1 cellular context compared by ENCODE assay signal in the genomic region with DNA sequence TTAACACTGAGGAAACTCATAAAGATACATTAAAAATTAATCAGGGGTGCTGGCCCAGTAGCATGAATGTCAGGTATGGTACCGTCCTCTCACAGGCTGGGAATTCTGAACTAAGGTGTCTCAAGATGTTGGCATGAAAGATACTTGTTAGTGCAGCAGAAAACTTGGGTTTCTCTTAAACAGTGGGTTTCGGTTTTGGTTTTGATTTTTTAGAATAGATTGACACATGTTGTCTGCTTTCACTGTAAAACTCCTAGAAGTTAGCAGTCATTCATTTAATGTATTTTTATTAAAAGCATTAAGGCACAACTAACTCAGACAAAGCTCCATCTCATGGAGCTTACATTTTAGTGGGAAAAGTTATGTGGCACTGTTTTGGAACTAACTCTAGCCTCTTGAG.
TF ChIP-seq lines count a peak whose summit lies in the region.

No MANE protein-coding gene starts in this region.

TF ChIP-seq in HepG2, 621 proteins besides CTCF, POLR2A, EP300 and RAD21 (continued from another document):
- TF ChIP-seq MLX (CRISPR knock-in tag; IDR thresholded peaks at IDR 0.05) (no peak), POLR2G (IDR thresholded peaks at IDR 0.05; ENCODE audit: low read depth, low read length) (no peak), HMG20B (CRISPR knock-in tag; conservative IDR thresholded peaks at IDR 0.05) (no peak), ZNF264 (CRISPR knock-in tag; IDR thresholded peaks at IDR 0.05) (no peak), CHD4 (IDR thresholded peaks at IDR 0.05; ENCODE audit: borderline replicate concordance, low read length) (no peak), ZNF589 (CRISPR knock-in tag; conservative IDR thresholded peaks at IDR 0.05) (no peak), ZNF773 (CRISPR knock-in tag; IDR thresholded peaks at IDR 0.05; ENCODE audit: borderline replicate concordance) (no peak), ZNF687 (CRISPR knock-in tag; IDR thresholded peaks at IDR 0.05) (no peak), TOE1 (CRISPR knock-in tag; IDR thresholded peaks at IDR 0.05) (no peak), RBFOX2 (IDR thresholded peaks at IDR 0.05; ENCODE audit: low read depth, low read length) (no peak), ZNF782 (CRISPR knock-in tag; IDR thresholded peaks at IDR 0.05; ENCODE audit: borderline replicate concordance) (no peak), ZNF878 (CRISPR knock-in tag; IDR thresholded peaks at IDR 0.05) (no peak), MTA1 (CRISPR knock-in tag; IDR thresholded peaks at IDR 0.05; ENCODE audit: borderline replicate concordance) (no peak)
- TF ChIP-seq, protein P1, sequence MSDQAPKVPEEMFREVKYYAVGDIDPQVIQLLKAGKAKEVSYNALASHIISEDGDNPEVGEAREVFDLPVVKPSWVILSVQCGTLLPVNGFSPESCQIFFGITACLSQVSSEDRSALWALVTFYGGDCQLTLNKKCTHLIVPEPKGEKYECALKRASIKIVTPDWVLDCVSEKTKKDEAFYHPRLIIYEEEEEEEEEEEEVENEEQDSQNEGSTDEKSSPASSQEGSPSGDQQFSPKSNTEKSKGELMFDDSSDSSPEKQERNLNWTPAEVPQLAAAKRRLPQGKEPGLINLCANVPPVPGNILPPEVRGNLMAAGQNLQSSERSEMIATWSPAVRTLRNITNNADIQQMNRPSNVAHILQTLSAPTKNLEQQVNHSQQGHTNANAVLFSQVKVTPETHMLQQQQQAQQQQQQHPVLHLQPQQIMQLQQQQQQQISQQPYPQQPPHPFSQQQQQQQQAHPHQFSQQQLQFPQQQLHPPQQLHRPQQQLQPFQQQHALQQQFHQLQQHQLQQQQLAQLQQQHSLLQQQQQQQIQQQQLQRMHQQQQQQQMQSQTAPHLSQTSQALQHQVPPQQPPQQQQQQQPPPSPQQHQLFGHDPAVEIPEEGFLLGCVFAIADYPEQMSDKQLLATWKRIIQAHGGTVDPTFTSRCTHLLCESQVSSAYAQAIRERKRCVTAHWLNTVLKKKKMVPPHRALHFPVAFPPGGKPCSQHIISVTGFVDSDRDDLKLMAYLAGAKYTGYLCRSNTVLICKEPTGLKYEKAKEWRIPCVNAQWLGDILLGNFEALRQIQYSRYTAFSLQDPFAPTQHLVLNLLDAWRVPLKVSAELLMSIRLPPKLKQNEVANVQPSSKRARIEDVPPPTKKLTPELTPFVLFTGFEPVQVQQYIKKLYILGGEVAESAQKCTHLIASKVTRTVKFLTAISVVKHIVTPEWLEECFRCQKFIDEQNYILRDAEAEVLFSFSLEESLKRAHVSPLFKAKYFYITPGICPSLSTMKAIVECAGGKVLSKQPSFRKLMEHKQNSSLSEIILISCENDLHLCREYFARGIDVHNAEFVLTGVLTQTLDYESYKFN (CRISPR knock-in tag; conservative IDR thresholded peaks at IDR 0.05) = no peak
